1 cellular context compared by ENCODE assay signal in genomic region chr12:102438047-102438822, GRCh38.
TF ChIP-seq lines count a peak whose summit lies in the region.

No MANE protein-coding gene starts in this region.

TF ChIP-seq in K562, 482 proteins besides CTCF, POLR2A, EP300 and RAD21 (continues in another document):
- TF ChIP-seq ERF (CRISPR knock-in tag; IDR thresholded peaks at IDR 0.05) = no peak
- TF ChIP-seq BRF1 (IDR thresholded peaks at IDR 0.05; ENCODE audit: borderline replicate concordance, extremely low read depth, insufficient read length) = no peak
- TF ChIP-seq EGR1 (conservative IDR thresholded peaks at IDR 0.05) = no peak
- TF ChIP-seq C11orf30 (IDR thresholded peaks at IDR 0.05; ENCODE audit: low read depth) = no peak
- TF ChIP-seq SMARCA4 (IDR thresholded peaks at IDR 0.05) = peak; percentile 13; the same call in 1 of the 2 replicates
- TF ChIP-seq PATZ1 (CRISPR knock-in tag; IDR thresholded peaks at IDR 0.05; ENCODE audit: borderline replicate concordance) = 0 out of 2 replicates have a peak, but pooled peaks have one; percentile 41
- TF ChIP-seq, protein P1, sequence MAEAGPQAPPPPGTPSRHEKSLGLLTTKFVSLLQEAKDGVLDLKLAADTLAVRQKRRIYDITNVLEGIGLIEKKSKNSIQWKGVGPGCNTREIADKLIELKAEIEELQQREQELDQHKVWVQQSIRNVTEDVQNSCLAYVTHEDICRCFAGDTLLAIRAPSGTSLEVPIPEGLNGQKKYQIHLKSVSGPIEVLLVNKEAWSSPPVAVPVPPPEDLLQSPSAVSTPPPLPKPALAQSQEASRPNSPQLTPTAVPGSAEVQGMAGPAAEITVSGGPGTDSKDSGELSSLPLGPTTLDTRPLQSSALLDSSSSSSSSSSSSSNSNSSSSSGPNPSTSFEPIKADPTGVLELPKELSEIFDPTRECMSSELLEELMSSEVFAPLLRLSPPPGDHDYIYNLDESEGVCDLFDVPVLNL (CRISPR knock-in tag; IDR thresholded peaks at IDR 0.05; ENCODE audit: low read depth) = no peak
- TF ChIP-seq ELF2 (CRISPR knock-in tag; IDR thresholded peaks at IDR 0.05) = no peak
- no peak for TF ChIP-seq RBM22 (IDR thresholded peaks at IDR 0.05; ENCODE audit: low read depth, low read length, poor library complexity, severe bottlenecking)
- peak in 1 of 2 experiments; percentile 39; a peak in 2 of 4 replicates for TF ChIP-seq MAZ (CRISPR knock-in tag; conservative IDR thresholded peaks at IDR 0.05 in 1 of 2, IDR thresholded peaks at IDR 0.05 in 1 of 2)
- 0 out of 2 replicates have a peak, but pooled peaks have one; percentile 20 for TF ChIP-seq STAT5A (IDR thresholded peaks at IDR 0.05; ENCODE audit: borderline replicate concordance, low read length)
- TF ChIP-seq MECOM (CRISPR knock-in tag; IDR thresholded peaks at IDR 0.05) = no peak; the same call in 1 of the 2 replicates
- TF ChIP-seq ZNF175 (CRISPR knock-in tag; IDR thresholded peaks at IDR 0.05; ENCODE audit: low read depth) = 0 out of 2 replicates have a peak, but pooled peaks have one; percentile 32
- TF ChIP-seq, protein P2, sequence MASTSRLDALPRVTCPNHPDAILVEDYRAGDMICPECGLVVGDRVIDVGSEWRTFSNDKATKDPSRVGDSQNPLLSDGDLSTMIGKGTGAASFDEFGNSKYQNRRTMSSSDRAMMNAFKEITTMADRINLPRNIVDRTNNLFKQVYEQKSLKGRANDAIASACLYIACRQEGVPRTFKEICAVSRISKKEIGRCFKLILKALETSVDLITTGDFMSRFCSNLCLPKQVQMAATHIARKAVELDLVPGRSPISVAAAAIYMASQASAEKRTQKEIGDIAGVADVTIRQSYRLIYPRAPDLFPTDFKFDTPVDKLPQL (IDR thresholded peaks at IDR 0.05; ENCODE audit: extremely low read depth, insufficient read length) = no peak
- no peak for TF ChIP-seq HSF4 (CRISPR knock-in tag; IDR thresholded peaks at IDR 0.05; ENCODE audit: borderline replicate concordance)
- TF ChIP-seq ZSCAN32 (CRISPR knock-in tag; IDR thresholded peaks at IDR 0.05) = no peak
- TF ChIP-seq CBFA2T3 (IDR thresholded peaks at IDR 0.05) = peak; percentile 16; the same call in 1 of the 2 replicates
- no peak for TF ChIP-seq PPARD (CRISPR knock-in tag; IDR thresholded peaks at IDR 0.05)
- TF ChIP-seq ZNF778 (CRISPR knock-in tag; IDR thresholded peaks at IDR 0.05) = no peak
- no peak for TF ChIP-seq PHF20 (IDR thresholded peaks at IDR 0.05; ENCODE audit: partially characterized antibody)
- TF ChIP-seq ZNF644 (tag; IDR thresholded peaks at IDR 0.05; ENCODE audit: low read depth) = no peak
- TF ChIP-seq STAG1 (CRISPR knock-in tag; IDR thresholded peaks at IDR 0.05; ENCODE audit: borderline replicate concordance) = no peak
- 0 out of 2 replicates have a peak, but pooled peaks have one; percentile 29 for TF ChIP-seq CTBP1 (IDR thresholded peaks at IDR 0.05; ENCODE audit: borderline replicate concordance)
- TF ChIP-seq ZNF124 (CRISPR knock-in tag; IDR thresholded peaks at IDR 0.05) = no peak
- TF ChIP-seq ZNF444 (CRISPR knock-in tag; IDR thresholded peaks at IDR 0.05) = 0 out of 2 replicates have a peak, but pooled peaks have one; percentile 9
- TF ChIP-seq ZBTB17 (CRISPR knock-in tag; IDR thresholded peaks at IDR 0.05) = 0 out of 2 replicates have a peak, but pooled peaks have one; percentile 49
- 0 out of 2 replicates have a peak, but pooled peaks have one; percentile 30 for TF ChIP-seq GABPA (tag; conservative IDR thresholded peaks at IDR 0.05; ENCODE audit: low read depth)
- TF ChIP-seq, protein P3, sequence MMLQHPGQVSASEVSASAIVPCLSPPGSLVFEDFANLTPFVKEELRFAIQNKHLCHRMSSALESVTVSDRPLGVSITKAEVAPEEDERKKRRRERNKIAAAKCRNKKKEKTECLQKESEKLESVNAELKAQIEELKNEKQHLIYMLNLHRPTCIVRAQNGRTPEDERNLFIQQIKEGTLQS (IDR thresholded peaks at IDR 0.05) = no peak
- TF ChIP-seq, protein P3 (CRISPR knock-in tag; conservative IDR thresholded peaks at IDR 0.05) = no peak
- TF ChIP-seq, protein P4, sequence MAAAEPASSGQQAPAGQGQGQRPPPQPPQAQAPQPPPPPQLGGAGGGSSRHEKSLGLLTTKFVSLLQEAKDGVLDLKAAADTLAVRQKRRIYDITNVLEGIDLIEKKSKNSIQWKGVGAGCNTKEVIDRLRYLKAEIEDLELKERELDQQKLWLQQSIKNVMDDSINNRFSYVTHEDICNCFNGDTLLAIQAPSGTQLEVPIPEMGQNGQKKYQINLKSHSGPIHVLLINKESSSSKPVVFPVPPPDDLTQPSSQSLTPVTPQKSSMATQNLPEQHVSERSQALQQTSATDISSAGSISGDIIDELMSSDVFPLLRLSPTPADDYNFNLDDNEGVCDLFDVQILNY (CRISPR knock-in tag; IDR thresholded peaks at IDR 0.05) = no peak
- no peak for TF ChIP-seq ZFX (CRISPR knock-in tag; IDR thresholded peaks at IDR 0.05)
- peak; percentile 87 for TF ChIP-seq L3MBTL2 (IDR thresholded peaks at IDR 0.05)
- no peak for TF ChIP-seq THAP12 (CRISPR knock-in tag; IDR thresholded peaks at IDR 0.05)
- no peak for TF ChIP-seq ZNF174 (CRISPR knock-in tag; IDR thresholded peaks at IDR 0.05)
- peak; percentile 44; the same call in 1 of the 2 replicates for TF ChIP-seq BHLHE40 (IDR thresholded peaks at IDR 0.05; ENCODE audit: low read length)
- TF ChIP-seq PHF21A (IDR thresholded peaks at IDR 0.05; ENCODE audit: borderline replicate concordance, low read depth) = no peak
- TF ChIP-seq, protein P5, sequence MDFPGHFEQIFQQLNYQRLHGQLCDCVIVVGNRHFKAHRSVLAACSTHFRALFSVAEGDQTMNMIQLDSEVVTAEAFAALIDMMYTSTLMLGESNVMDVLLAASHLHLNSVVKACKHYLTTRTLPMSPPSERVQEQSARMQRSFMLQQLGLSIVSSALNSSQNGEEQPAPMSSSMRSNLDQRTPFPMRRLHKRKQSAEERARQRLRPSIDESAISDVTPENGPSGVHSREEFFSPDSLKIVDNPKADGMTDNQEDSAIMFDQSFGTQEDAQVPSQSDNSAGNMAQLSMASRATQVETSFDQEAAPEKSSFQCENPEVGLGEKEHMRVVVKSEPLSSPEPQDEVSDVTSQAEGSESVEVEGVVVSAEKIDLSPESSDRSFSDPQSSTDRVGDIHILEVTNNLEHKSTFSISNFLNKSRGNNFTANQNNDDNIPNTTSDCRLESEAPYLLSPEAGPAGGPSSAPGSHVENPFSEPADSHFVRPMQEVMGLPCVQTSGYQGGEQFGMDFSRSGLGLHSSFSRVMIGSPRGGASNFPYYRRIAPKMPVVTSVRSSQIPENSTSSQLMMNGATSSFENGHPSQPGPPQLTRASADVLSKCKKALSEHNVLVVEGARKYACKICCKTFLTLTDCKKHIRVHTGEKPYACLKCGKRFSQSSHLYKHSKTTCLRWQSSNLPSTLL (IDR thresholded peaks at IDR 0.05) = peak; percentile 85
- TF ChIP-seq FIP1L1 (IDR thresholded peaks at IDR 0.05; ENCODE audit: low read depth, low read length, poor library complexity, severe bottlenecking) = no peak
- 0 out of 2 replicates have a peak, but pooled peaks have one; percentile 69 for TF ChIP-seq ZNF584 (CRISPR knock-in tag; IDR thresholded peaks at IDR 0.05; ENCODE audit: low read depth)
- peak; percentile 35; the same call in 1 of the 2 replicates for TF ChIP-seq TFE3 (CRISPR knock-in tag; IDR thresholded peaks at IDR 0.05)
- no peak for TF ChIP-seq ZNF764 (CRISPR knock-in tag; IDR thresholded peaks at IDR 0.05; ENCODE audit: low read depth)
- no peak for TF ChIP-seq ZNF140 (CRISPR knock-in tag; IDR thresholded peaks at IDR 0.05)
- no peak for TF ChIP-seq SUPT5H (IDR thresholded peaks at IDR 0.05)
- TF ChIP-seq NR0B1 (IDR thresholded peaks at IDR 0.05; ENCODE audit: partially characterized antibody) = no peak
- TF ChIP-seq, protein P6, sequence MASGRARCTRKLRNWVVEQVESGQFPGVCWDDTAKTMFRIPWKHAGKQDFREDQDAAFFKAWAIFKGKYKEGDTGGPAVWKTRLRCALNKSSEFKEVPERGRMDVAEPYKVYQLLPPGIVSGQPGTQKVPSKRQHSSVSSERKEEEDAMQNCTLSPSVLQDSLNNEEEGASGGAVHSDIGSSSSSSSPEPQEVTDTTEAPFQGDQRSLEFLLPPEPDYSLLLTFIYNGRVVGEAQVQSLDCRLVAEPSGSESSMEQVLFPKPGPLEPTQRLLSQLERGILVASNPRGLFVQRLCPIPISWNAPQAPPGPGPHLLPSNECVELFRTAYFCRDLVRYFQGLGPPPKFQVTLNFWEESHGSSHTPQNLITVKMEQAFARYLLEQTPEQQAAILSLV (tag; IDR thresholded peaks at IDR 0.05) = 0 out of 2 replicates have a peak, but pooled peaks have one; percentile 20
- TF ChIP-seq NR4A1 (CRISPR knock-in tag; IDR thresholded peaks at IDR 0.05) = no peak
- peak; percentile 59; the same call in 1 of the 2 replicates for TF ChIP-seq NR4A1 (tag; IDR thresholded peaks at IDR 0.05)
